ENCODE assay signal across 1 cellular context in the genomic region with DNA sequence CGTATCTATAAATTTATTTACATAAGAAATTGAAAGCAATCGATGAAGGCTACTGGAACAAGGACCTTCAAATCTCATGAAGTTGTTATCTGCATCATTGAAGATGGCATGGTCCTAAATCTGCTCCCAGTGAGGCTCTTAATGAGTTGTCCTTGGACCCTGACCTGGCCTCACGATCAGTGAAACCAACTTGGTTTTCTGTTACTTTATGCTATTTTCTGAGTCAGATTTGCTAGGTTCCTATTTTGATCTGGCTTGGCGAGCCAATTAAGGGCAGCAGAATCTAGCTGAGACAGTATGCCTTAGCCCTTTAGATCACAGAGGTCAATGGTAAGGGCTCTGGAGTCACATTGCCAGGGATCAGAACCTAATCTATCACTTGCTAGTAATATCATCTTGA.
TF ChIP-seq lines count a peak whose summit lies in the region.

No MANE protein-coding gene starts in this region.

TF ChIP-seq in HepG2, 621 proteins besides CTCF, POLR2A, EP300 and RAD21 (continues in another document):
- TF ChIP-seq ELF3 (CRISPR knock-in tag; IDR thresholded peaks at IDR 0.05) (peak; percentile 13; the same call in 1 of the 2 replicates), ZNF484 (CRISPR knock-in tag; IDR thresholded peaks at IDR 0.05; ENCODE audit: borderline replicate concordance, low read depth) (no peak), ZNF777 (CRISPR knock-in tag; IDR thresholded peaks at IDR 0.05) (no peak), FOXJ3 (CRISPR knock-in tag; IDR thresholded peaks at IDR 0.05; ENCODE audit: borderline replicate concordance) (no peak), SALL1 (CRISPR knock-in tag; IDR thresholded peaks at IDR 0.05) (peak; percentile 41; the same call in 1 of the 2 replicates), ZNF343 (CRISPR knock-in tag; IDR thresholded peaks at IDR 0.05) (no peak), NFE2L1 (CRISPR knock-in tag; IDR thresholded peaks at IDR 0.05; ENCODE audit: borderline replicate concordance) (no peak), ZBTB38 (CRISPR knock-in tag; IDR thresholded peaks at IDR 0.05) (peak; percentile 64; the same call in 1 of the 2 replicates), BHLHE40 (IDR thresholded peaks at IDR 0.05; ENCODE audit: low read length) (no peak), ZNF121 (CRISPR knock-in tag; IDR thresholded peaks at IDR 0.05) (no peak), KLF15 (CRISPR knock-in tag; IDR thresholded peaks at IDR 0.05; ENCODE audit: borderline replicate concordance) (no peak), NFKB2 (CRISPR knock-in tag; IDR thresholded peaks at IDR 0.05; ENCODE audit: borderline replicate concordance) (no peak), GATAD1 (CRISPR knock-in tag; IDR thresholded peaks at IDR 0.05) (no peak; the same call in 1 of the 2 replicates), MZF1 (CRISPR knock-in tag; IDR thresholded peaks at IDR 0.05; ENCODE audit: borderline replicate concordance) (no peak), ZNF552 (CRISPR knock-in tag; IDR thresholded peaks at IDR 0.05; ENCODE audit: borderline replicate concordance) (no peak), MED13 (CRISPR knock-in tag; IDR thresholded peaks at IDR 0.05) (no peak), SMARCC2 (IDR thresholded peaks at IDR 0.05) (no peak), POGZ (CRISPR knock-in tag; IDR thresholded peaks at IDR 0.05) (peak; percentile 25; the same call in 1 of the 2 replicates), HNF4A (CRISPR knock-in tag; IDR thresholded peaks at IDR 0.05) (peak; percentile 69), TCF7 (IDR thresholded peaks at IDR 0.05; ENCODE audit: low read depth) (no peak), ZNF737 (CRISPR knock-in tag; IDR thresholded peaks at IDR 0.05; ENCODE audit: borderline replicate concordance) (no peak), ZNF34 (CRISPR knock-in tag; IDR thresholded peaks at IDR 0.05; ENCODE audit: borderline replicate concordance) (no peak), CEBPG (CRISPR knock-in tag; IDR thresholded peaks at IDR 0.05) (no peak), RFXAP (CRISPR knock-in tag; IDR thresholded peaks at IDR 0.05; ENCODE audit: borderline replicate concordance) (no peak), HHEX (CRISPR knock-in tag; IDR thresholded peaks at IDR 0.05) (no peak)
- TF ChIP-seq, protein P1, sequence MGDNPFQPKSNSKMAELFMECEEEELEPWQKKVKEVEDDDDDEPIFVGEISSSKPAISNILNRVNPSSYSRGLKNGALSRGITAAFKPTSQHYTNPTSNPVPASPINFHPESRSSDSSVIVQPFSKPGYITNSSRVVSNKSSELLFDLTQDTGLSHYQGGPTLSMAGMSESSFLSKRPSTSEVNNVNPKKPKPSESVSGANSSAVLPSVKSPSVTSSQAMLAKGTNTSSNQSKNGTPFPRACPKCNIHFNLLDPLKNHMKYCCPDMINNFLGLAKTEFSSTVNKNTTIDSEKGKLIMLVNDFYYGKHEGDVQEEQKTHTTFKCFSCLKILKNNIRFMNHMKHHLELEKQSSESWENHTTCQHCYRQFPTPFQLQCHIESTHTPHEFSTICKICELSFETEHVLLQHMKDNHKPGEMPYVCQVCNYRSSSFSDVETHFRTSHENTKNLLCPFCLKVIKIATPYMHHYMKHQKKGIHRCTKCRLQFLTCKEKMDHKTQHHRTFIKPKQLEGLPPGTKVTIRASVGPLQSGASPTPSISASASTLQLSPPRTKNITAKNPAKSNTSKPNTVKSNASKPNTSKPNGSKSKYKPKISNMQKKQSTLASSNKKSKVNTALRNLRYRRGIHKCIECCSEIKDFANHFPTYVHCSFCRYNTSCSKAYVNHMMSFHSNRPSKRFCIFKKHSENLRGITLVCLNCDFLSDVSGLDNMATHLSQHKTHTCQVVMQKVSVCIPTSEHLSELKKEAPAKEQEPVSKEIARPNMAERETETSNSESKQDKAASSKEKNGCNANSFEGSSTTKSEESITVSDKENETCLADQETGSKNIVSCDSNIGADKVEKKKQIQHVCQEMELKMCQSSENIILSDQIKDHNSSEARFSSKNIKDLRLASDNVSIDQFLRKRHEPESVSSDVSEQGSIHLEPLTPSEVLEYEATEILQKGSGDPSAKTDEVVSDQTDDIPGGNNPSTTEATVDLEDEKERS (CRISPR knock-in tag; IDR thresholded peaks at IDR 0.05), result no peak
- TF ChIP-seq, protein P2, sequence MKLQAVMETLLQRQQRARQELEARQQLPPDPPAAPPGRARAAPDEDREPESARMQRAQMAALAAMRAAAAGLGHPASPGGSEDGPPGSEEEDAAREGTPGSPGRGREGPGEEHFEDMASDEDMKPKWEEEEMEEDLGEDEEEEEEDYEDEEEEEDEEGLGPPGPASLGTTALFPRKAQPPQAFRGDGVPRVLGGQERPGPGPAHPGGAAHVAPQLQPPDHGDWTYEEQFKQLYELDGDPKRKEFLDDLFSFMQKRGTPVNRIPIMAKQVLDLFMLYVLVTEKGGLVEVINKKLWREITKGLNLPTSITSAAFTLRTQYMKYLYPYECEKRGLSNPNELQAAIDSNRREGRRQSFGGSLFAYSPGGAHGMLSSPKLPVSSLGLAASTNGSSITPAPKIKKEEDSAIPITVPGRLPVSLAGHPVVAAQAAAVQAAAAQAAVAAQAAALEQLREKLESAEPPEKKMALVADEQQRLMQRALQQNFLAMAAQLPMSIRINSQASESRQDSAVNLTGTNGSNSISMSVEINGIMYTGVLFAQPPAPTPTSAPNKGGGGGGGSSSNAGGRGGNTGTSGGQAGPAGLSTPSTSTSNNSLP (IDR thresholded peaks at IDR 0.05; ENCODE audit: low read depth, low read length), result no peak
- TF ChIP-seq, protein P3, sequence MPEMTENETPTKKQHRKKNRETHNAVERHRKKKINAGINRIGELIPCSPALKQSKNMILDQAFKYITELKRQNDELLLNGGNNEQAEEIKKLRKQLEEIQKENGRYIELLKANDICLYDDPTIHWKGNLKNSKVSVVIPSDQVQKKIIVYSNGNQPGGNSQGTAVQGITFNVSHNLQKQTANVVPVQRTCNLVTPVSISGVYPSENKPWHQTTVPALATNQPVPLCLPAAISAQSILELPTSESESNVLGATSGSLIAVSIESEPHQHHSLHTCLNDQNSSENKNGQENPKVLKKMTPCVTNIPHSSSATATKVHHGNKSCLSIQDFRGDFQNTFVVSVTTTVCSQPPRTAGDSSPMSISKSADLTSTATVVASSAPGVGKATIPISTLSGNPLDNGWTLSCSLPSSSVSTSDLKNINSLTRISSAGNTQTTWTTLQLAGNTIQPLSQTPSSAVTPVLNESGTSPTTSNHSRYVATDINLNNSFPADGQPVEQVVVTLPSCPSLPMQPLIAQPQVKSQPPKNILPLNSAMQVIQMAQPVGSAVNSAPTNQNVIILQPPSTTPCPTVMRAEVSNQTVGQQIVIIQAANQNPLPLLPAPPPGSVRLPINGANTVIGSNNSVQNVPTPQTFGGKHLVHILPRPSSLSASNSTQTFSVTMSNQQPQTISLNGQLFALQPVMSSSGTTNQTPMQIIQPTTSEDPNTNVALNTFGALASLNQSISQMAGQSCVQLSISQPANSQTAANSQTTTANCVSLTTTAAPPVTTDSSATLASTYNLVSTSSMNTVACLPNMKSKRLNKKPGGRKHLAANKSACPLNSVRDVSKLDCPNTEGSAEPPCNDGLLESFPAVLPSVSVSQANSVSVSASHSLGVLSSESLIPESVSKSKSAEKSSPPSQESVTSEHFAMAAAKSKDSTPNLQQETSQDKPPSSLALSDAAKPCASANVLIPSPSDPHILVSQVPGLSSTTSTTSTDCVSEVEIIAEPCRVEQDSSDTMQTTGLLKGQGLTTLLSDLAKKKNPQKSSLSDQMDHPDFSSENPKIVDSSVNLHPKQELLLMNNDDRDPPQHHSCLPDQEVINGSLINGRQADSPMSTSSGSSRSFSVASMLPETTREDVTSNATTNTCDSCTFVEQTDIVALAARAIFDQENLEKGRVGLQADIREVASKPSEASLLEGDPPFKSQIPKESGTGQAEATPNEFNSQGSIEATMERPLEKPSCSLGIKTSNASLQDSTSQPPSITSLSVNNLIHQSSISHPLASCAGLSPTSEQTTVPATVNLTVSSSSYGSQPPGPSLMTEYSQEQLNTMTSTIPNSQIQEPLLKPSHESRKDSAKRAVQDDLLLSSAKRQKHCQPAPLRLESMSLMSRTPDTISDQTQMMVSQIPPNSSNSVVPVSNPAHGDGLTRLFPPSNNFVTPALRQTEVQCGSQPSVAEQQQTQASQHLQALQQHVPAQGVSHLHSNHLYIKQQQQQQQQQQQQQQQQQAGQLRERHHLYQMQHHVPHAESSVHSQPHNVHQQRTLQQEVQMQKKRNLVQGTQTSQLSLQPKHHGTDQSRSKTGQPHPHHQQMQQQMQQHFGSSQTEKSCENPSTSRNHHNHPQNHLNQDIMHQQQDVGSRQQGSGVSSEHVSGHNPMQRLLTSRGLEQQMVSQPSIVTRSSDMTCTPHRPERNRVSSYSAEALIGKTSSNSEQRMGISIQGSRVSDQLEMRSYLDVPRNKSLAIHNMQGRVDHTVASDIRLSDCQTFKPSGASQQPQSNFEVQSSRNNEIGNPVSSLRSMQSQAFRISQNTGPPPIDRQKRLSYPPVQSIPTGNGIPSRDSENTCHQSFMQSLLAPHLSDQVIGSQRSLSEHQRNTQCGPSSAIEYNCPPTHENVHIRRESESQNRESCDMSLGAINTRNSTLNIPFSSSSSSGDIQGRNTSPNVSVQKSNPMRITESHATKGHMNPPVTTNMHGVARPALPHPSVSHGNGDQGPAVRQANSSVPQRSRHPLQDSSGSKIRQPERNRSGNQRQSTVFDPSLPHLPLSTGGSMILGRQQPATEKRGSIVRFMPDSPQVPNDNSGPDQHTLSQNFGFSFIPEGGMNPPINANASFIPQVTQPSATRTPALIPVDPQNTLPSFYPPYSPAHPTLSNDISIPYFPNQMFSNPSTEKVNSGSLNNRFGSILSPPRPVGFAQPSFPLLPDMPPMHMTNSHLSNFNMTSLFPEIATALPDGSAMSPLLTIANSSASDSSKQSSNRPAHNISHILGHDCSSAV (CRISPR knock-in tag; IDR thresholded peaks at IDR 0.05; ENCODE audit: borderline replicate concordance), result peak; percentile 35; the same call in 1 of the 2 replicates
- TF ChIP-seq, protein P4, sequence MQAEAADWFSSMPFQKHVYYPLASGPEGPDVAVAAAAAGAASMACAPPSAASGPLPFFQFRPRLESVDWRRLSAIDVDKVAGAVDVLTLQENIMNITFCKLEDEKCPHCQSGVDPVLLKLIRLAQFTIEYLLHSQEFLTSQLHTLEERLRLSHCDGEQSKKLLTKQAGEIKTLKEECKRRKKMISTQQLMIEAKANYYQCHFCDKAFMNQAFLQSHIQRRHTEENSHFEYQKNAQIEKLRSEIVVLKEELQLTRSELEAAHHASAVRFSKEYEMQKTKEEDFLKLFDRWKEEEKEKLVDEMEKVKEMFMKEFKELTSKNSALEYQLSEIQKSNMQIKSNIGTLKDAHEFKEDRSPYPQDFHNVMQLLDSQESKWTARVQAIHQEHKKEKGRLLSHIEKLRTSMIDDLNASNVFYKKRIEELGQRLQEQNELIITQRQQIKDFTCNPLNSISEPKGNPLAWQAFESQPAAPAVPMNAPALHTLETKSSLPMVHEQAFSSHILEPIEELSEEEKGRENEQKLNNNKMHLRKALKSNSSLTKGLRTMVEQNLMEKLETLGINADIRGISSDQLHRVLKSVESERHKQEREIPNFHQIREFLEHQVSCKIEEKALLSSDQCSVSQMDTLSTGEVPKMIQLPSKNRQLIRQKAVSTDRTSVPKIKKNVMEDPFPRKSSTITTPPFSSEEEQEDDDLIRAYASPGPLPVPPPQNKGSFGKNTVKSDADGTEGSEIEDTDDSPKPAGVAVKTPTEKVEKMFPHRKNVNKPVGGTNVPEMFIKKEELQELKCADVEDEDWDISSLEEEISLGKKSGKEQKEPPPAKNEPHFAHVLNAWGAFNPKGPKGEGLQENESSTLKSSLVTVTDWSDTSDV (CRISPR knock-in tag; IDR thresholded peaks at IDR 0.05), result no peak
- TF ChIP-seq, protein P5, sequence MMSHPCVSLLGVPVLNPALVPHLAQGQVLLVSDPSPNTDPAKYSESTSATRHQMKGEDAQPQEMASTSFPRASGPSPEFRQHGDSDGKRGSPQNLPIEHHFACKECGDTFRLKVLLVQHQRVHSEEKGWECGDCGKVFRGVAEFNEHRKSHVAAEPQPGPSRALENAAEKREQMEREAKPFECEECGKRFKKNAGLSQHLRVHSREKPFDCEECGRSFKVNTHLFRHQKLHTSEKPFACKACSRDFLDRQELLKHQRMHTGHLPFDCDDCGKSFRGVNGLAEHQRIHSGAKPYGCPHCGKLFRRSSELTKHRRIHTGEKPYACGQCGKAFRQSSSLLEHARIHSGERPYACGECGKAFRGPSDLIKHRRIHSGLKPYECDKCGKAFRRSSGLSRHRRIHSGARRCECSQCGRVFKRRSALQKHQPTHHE (CRISPR knock-in tag; IDR thresholded peaks at IDR 0.05; ENCODE audit: borderline replicate concordance), result no peak
- TF ChIP-seq, protein P6, sequence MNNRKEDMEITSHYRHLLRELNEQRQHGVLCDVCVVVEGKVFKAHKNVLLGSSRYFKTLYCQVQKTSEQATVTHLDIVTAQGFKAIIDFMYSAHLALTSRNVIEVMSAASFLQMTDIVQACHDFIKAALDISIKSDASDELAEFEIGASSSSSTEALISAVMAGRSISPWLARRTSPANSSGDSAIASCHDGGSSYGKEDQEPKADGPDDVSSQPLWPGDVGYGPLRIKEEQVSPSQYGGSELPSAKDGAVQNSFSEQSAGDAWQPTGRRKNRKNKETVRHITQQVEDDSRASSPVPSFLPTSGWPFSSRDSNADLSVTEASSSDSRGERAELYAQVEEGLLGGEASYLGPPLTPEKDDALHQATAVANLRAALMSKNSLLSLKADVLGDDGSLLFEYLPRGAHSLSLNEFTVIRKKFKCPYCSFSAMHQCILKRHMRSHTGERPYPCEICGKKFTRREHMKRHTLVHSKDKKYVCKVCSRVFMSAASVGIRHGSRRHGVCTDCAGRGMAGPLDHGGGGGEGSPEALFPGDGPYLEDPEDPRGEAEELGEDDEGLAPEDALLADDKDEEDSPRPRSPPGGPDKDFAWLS (CRISPR knock-in tag; IDR thresholded peaks at IDR 0.05; ENCODE audit: borderline replicate concordance), result no peak
- TF ChIP-seq, protein P7, sequence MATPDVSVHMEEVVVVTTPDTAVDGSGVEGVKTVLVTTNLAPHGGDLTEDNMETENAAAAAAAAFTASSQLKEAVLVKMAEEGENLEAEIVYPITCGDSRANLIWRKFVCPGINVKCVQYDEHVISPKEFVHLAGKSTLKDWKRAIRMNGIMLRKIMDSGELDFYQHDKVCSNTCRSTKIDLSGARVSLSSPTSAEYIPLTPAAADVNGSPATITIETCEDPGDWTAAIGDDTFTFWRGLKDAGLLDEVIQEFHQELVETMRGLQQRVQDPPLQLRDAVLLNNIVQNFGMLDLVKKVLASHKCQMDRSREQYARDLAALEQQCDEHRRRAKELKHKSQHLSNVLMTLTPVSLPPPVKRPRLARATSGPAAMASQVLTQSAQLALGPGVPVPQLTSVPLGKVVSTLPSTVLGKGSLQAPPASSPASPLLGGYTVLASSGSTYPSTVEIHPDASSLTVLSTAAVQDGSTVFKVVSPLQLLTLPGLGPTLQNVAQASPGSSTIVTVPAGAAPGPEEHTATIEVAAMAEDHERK (CRISPR knock-in tag; IDR thresholded peaks at IDR 0.05; ENCODE audit: low read depth), result no peak
- TF ChIP-seq, protein P8, sequence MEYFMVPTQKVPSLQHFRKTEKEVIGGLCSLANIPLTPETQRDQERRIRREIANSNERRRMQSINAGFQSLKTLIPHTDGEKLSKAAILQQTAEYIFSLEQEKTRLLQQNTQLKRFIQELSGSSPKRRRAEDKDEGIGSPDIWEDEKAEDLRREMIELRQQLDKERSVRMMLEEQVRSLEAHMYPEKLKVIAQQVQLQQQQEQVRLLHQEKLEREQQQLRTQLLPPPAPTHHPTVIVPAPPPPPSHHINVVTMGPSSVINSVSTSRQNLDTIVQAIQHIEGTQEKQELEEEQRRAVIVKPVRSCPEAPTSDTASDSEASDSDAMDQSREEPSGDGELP (IDR thresholded peaks at IDR 0.05; ENCODE audit: borderline replicate concordance, low read depth), result no peak
- TF ChIP-seq, protein P9, sequence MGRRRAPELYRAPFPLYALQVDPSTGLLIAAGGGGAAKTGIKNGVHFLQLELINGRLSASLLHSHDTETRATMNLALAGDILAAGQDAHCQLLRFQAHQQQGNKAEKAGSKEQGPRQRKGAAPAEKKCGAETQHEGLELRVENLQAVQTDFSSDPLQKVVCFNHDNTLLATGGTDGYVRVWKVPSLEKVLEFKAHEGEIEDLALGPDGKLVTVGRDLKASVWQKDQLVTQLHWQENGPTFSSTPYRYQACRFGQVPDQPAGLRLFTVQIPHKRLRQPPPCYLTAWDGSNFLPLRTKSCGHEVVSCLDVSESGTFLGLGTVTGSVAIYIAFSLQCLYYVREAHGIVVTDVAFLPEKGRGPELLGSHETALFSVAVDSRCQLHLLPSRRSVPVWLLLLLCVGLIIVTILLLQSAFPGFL (CRISPR knock-in tag; IDR thresholded peaks at IDR 0.05), result no peak
